In genomic region chr1:37859507-37860345, GRCh38 we compare ENCODE assay signal across 8 cellular contexts. TPM values are rescaled to one million over a fixed set of nuclear protein-coding genes. Genes with fewer than 3 reads are reported as not detected.
A peak's percentile ranks its signal among the peaks of the same experiment; 100 is the strongest.
DNase-seq lines count a peak whose midpoint lies in the region; ATAC-seq and TF ChIP-seq lines count a peak whose summit lies in the region.

TSS of gene MTF1 (minus strand) at chr1:37859592. CDS start at chr1:37857658, 1,934 bp downstream.

- peaks cover 40% of the 10 kb centered on the region for H3K4me1 Mint-ChIP-seq in activated CD4-positive, alpha-beta T cell treated with anti-CD3 and anti-CD28 coated beads for 36 hours

- peak within 1 kb of the TSS; percentile 94 for H3K27ac ChIP-seq in layer of hippocampus (ENCODE audit: low read depth, low read length)

- H3K4me3 ChIP-seq in BJ (ENCODE audit: low read depth, low read length) = peak within 1 kb of the TSS; percentile 71
- peak within 1 kb of the TSS; percentile 99 for H3K4me3 ChIP-seq in choroid plexus epithelial cell (ENCODE audit: low read depth, low read length)

- POLR2A ChIA-PET in BJ (lab: Charles Lee) = no interaction called here
- POLR2A ChIA-PET in activated CD4-positive, alpha-beta T cell treated with anti-CD3 and anti-CD28 coated beads for 36 hours (lab: Charles Lee) = interaction anchor here (0.6 to 1.4 kb wide), 4 partner anchors 9 to 169 kb away, joined by 3 to 10 read pairs (median 6); partner anchors contain the start of genes C1orf122, CDCA8 and YRDC

- no peaks in the 10 kb centered on the region for H3K27me3 Mint-ChIP-seq in activated CD4-positive, alpha-beta T cell treated with anti-CD3 and anti-CD28 coated beads for 36 hours

- peak within 1 kb of the TSS; percentile 93 for H3K27ac Mint-ChIP-seq in activated CD4-positive, alpha-beta T cell treated with anti-CD3 and anti-CD28 coated beads for 36 hours

- no peaks in the 10 kb centered on the region for H3K9me3 Mint-ChIP-seq in activated CD4-positive, alpha-beta T cell treated with anti-CD3 and anti-CD28 coated beads for 36 hours (ENCODE audit: low read depth)

- CTCF ChIA-PET in BJ (lab: Yijun Ruan, JAX) = interaction anchor here (0.6 to 2.1 kb wide), 32 partner anchors 9 to 1581 kb away, joined by 3 to 15 read pairs (median 3); partner anchors contain the start of genes SF3A3 and YRDC
- CTCF ChIA-PET in activated CD4-positive, alpha-beta T cell treated with anti-CD3 and anti-CD28 coated beads for 36 hours (lab: Charles Lee) = interaction anchor here (0.6 to 2.8 kb wide), 40 partner anchors 8 to 1411 kb away, joined by 3 to 25 read pairs (median 3); partner anchors contain the start of genes C1orf122, CDCA8, EPHA10 and SF3A3

- H3K27me3 ChIP-seq in BJ (ENCODE audit: control insufficient read depth, insufficient read depth, low read length) (no peaks in the 10 kb centered on the region), layer of hippocampus (ENCODE audit: control insufficient read depth, insufficient read depth, low read length) (no peaks in the 10 kb centered on the region)

- H3K4me3 Mint-ChIP-seq in activated CD4-positive, alpha-beta T cell treated with anti-CD3 and anti-CD28 coated beads for 36 hours = peak within 1 kb of the TSS; percentile 87

- intact Hi-C loops in activated CD4-positive, alpha-beta T cell treated with anti-CD3 and anti-CD28 coated beads for 36 hours (cut with DNase I, micrococcal nuclease) = loop anchor here (1.0 to 10.0 kb wide), 10 partner anchors 51 to 1395 kb away; partner anchors contain the start of genes CDCA8 (in 2 of the 2), YRDC (in 2 of the 2), ZC3H12A (in 2 of the 2) and MRPS15 (in 1 of the 2)

- peaks cover 8% of the 10 kb centered on the region for H3K36me3 ChIP-seq in BJ (ENCODE audit: control insufficient read depth, insufficient read depth, low read length)

- DNase-seq in BJ (ENCODE audit: low read depth) (peak; percentile 79), GM19238 (ENCODE audit: insufficient read length, low spot score) (peak; percentile 98), NCI-H524 (lab: John Stamatoyannopoulos, UW) (peak; percentile 93 to 94), choroid plexus epithelial cell (ENCODE audit: low read depth) (peak; percentile 98)
- peak; percentile 98 for DNase-seq in activated CD4-positive, alpha-beta T cell treated with anti-CD3 and anti-CD28 coated beads for 36 hours
- peak; percentile 92 to 95 for DNase-seq in stimulated activated CD4-positive, alpha-beta T cell treated with anti-CD3 and anti-CD28 coated beads, Interleukin-1b, Interleukin-23, amount 100 ng/mL, for 4 hours (ENCODE audit: low read depth in 2 of 2)

- peaks cover 29% of the 10 kb centered on the region for H3K36me3 Mint-ChIP-seq in activated CD4-positive, alpha-beta T cell treated with anti-CD3 and anti-CD28 coated beads for 36 hours (ENCODE audit: low read depth)

- peak; percentile 92 for ATAC-seq in HG03442 (IDR thresholded peaks at IDR 0.05; ENCODE audit: unreplicated experiment)
- ATAC-seq in activated CD4-positive, alpha-beta T cell treated with anti-CD3 and anti-CD28 coated beads for 36 hours = peak; percentile 98

- peak; percentile 88 for TF ChIP-seq CTCF in BJ (IDR thresholded peaks at IDR 0.05; ENCODE audit: insufficient read depth, low read depth, low read length)
- peak; percentile 88 for TF ChIP-seq CTCF in choroid plexus epithelial cell (conservative IDR thresholded peaks at IDR 0.05; ENCODE audit: low read depth, low read length)

RNA-seq across cellular contexts. Expression of gene MTF1, which starts in this region (rescaled TPM):
- polyA plus RNA-seq in BJ (2011; rRNA removed) = 6.9 and 7.7 TPM in 2 replicates
- polyA minus RNA-seq in BJ (2011; rRNA and poly(A)+ RNA removed) = 7.6 and 9.3 TPM in 2 replicates
- 10 to 100 TPM; 16.1 to 23.8 TPM for total RNA-seq in activated CD4-positive, alpha-beta T cell treated with anti-CD3 and anti-CD28 coated beads for 36 hours

Comparison
In these comparisons a context has a peak if more than half of its experiments do, and no peak if none do; other contexts are left out.
1. Peak in every context shown above with its lines: DNase-seq, ATAC-seq, H3K4me3 ChIP-seq and H3K27ac ChIP-seq.